In the genomic region with DNA sequence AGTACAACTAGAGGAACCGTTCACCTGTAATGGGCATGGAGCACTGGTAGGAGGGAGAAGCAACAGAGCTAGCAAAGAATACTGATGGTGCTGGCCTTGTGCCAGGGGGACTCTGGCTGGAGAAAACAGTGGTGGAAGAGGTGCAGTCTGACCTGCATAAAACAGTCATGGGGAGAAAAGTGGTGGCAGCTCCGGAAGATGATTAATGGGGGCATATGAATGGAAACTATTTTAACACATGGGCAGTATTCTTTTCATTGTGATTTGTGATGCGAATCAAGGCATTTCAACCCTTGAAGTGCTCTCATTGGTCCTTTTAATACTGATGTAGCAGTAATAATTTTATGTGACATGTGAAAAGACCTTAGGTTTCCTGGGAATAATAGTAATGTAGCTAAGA, we compare ENCODE assay signal across 1 cellular context.
TF ChIP-seq lines count a peak whose summit lies in the region.

No MANE protein-coding gene starts in this region.

TF ChIP-seq in endothelial cell of umbilical vein, 7 proteins besides CTCF, POLR2A, EP300 and RAD21 (continued from another document):
- TF ChIP-seq JUN (IDR thresholded peaks at IDR 0.05; ENCODE audit: borderline replicate concordance, insufficient read depth, insufficient read length, low read depth) (peak; percentile 6), MYC (IDR thresholded peaks at IDR 0.05; ENCODE audit: low read depth, low read length) (no peak)
